25 cellular contexts compared by ENCODE assay signal in genomic region chr16:50253511-50253903, GRCh38. TPM values are rescaled to one million over a fixed set of nuclear protein-coding genes. Genes with fewer than 3 reads are reported as not detected.
DNase-seq lines count a peak whose midpoint lies in the region; ATAC-seq and TF ChIP-seq lines count a peak whose summit lies in the region.
"Had no signal": no experiment of that assay in that cellular context is flagged by ENCODE, and none has a peak within 500 bp of the region (broad histone marks: within the 10 kb centered on the region; RNA-seq: fewer than 3 reads in every experiment).

No MANE protein-coding gene starts in this region.

- H3K9me3 ChIP-seq in DND-41 (ENCODE audit: insufficient read depth, low read length, severe bottlenecking), result no peaks in the 10 kb centered on the region
- H3K9me3 ChIP-seq in SJCRH30 (replicated peaks), result no peaks in the 10 kb centered on the region
- H3K9me3 ChIP-seq in mesenchymal stem cell (ENCODE audit: control insufficient read depth, low read length), result no peaks in the 10 kb centered on the region
- H3K9me3 ChIP-seq in skeletal muscle satellite cell (replicated peaks; ENCODE audit: low read length), result no peaks in the 10 kb centered on the region
- H3K9me3 ChIP-seq: breast epithelium, esophagus muscularis mucosa, heart left ventricle, neutrophil, prostate gland, upper lobe of right lung had no signal

- H3K36me3 Mint-ChIP-seq in activated T-helper 2 cell treated with anti-CD3 and anti-CD28 coated beads, Interferon-gamma antibody, Interleukin-2, Interleukin-4, amounts not matched to agents 10 μg/mL and 5 μg/mL and 100 μg/mL, durations not matched to agents 14 hours and 24 hours and 36 hours (ENCODE audit: low read depth), result no peaks in the 10 kb centered on the region
- H3K36me3 Mint-ChIP-seq: WTC11 had no signal

- H3K27ac Mint-ChIP-seq in activated T-helper 2 cell treated with anti-CD3 and anti-CD28 coated beads, Interferon-gamma antibody, Interleukin-2, Interleukin-4, amounts not matched to agents 10 μg/mL and 5 μg/mL and 100 μg/mL, durations not matched to agents 14 hours and 24 hours and 36 hours, result no peak overlapping the region
- H3K27ac Mint-ChIP-seq: activated naive CD4-positive, alpha-beta T cell treated with anti-CD3 and anti-CD28 coated beads, Interleukin-2, amount 50 U/mL, for 24 hours; activated T-helper 1 cell treated with anti-CD3 and anti-CD28 coated beads, Interleukin-12 subunit alpha, Interleukin-12 subunit beta, Interleukin-2, Interleukin-4 antibody, amounts not matched to agents 30 ng/mL and 10 ng/mL and 1 ng/mL, durations not matched to agents 14 hours and 24 hours and 36 hours had no signal

- H3K27me3 ChIP-seq in DND-41 (ENCODE audit: insufficient read depth, low read length, poor library complexity) (peaks cover 10% of the 10 kb centered on the region), SJCRH30 (no peaks in the 10 kb centered on the region), mesenchymal stem cell (ENCODE audit: control insufficient read depth in 1 of 2, insufficient read depth in 1 of 2, low read length in 2 of 2) (no peaks in the 10 kb centered on the region), skeletal muscle satellite cell (ENCODE audit: control insufficient read depth, insufficient read depth, low read length) (no peaks in the 10 kb centered on the region)
- H3K27me3 ChIP-seq: breast epithelium, esophagus muscularis mucosa, foreskin keratinocyte, heart left ventricle, neutrophil, upper lobe of right lung had no signal

- H3K36me3 ChIP-seq in DND-41 (ENCODE audit: insufficient read depth, low read length) (no peaks in the 10 kb centered on the region), SJCRH30 (no peaks in the 10 kb centered on the region), mesenchymal stem cell (ENCODE audit: control insufficient read depth in 1 of 2, insufficient read depth in 2 of 2, low read depth in 1 of 2, low read length in 2 of 2) (no peaks in the 10 kb centered on the region), skeletal muscle satellite cell (ENCODE audit: insufficient read depth, low read length) (no peaks in the 10 kb centered on the region)
- H3K36me3 ChIP-seq: breast epithelium, esophagus muscularis mucosa, heart left ventricle, neutrophil, prostate gland, upper lobe of right lung had no signal

- H3K4me3 Mint-ChIP-seq in activated T-helper 2 cell treated with anti-CD3 and anti-CD28 coated beads, Interferon-gamma antibody, Interleukin-2, Interleukin-4, amounts not matched to agents 10 μg/mL and 5 μg/mL and 100 μg/mL, durations not matched to agents 14 hours and 24 hours and 36 hours (ENCODE audit: low read depth), result no peak overlapping the region
- H3K4me3 Mint-ChIP-seq: activated naive CD4-positive, alpha-beta T cell treated with anti-CD3 and anti-CD28 coated beads, Interleukin-2, amount 50 U/mL, for 24 hours; activated T-helper 1 cell treated with anti-CD3 and anti-CD28 coated beads, Interleukin-12 subunit alpha, Interleukin-12 subunit beta, Interleukin-2, Interleukin-4 antibody, amounts not matched to agents 30 ng/mL and 10 ng/mL and 1 ng/mL, durations not matched to agents 14 hours and 24 hours and 36 hours; WTC11 had no signal

- no peak overlapping the region for H3K4me2 ChIP-seq in DND-41 (ENCODE audit: insufficient read depth, low read length)
- no peak overlapping the region for H3K4me2 ChIP-seq in mesenchymal stem cell (ENCODE audit: low read length, poor library complexity, severe bottlenecking)
- peak overlapping the region; percentile 79 for H3K4me2 ChIP-seq in skeletal muscle satellite cell (ENCODE audit: low read length)

- no peak overlapping the region for H4K8ac ChIP-seq in mesenchymal stem cell (ENCODE audit: low read length)

- no peak overlapping the region for H2BK5ac ChIP-seq in mesenchymal stem cell (ENCODE audit: low read depth, low read length, poor library complexity, severe bottlenecking)

- H3K4me1 ChIP-seq in DND-41 (ENCODE audit: insufficient read depth, low read length) (no peaks in the 10 kb centered on the region), SJCRH30 (peaks cover 19% of the 10 kb centered on the region), mesenchymal stem cell (ENCODE audit: control insufficient read depth, insufficient read depth, low read depth, low read length) (peaks cover 12% of the 10 kb centered on the region), skeletal muscle satellite cell (ENCODE audit: control insufficient read depth, insufficient read depth, low read length) (peaks cover 54% of the 10 kb centered on the region)
- H3K4me1 ChIP-seq: breast epithelium, foreskin keratinocyte, prostate gland had no signal

- H2AK5ac ChIP-seq in mesenchymal stem cell (ENCODE audit: low read length, severe bottlenecking), result no peak overlapping the region

- H3K27ac ChIP-seq in DND-41 (ENCODE audit: low read length) (no peak overlapping the region), SJCRH30 (peak overlapping the region; percentile 6; the same call in 1 of the 2 replicates), mesenchymal stem cell (ENCODE audit: low read length, poor library complexity, severe bottlenecking) (no peak overlapping the region)
- H3K27ac ChIP-seq: breast epithelium, C4-2B, esophagus muscularis mucosa, foreskin keratinocyte, heart left ventricle, neutrophil, prostate gland, upper lobe of right lung had no signal

- no peak overlapping the region for H4K91ac ChIP-seq in mesenchymal stem cell (ENCODE audit: low read length)

- H3K4ac ChIP-seq in mesenchymal stem cell (ENCODE audit: low read depth in 1 of 2, low read length in 2 of 2), result no peak overlapping the region

- DNase-seq in DND-41 (no peak), SJCRH30 (peak; percentile 51 to 53), mesenchymal stem cell (no peak), epidermal melanocyte (ENCODE audit: insufficient read length, low spot score) (no peak)
- no peak for DNase-seq in activated T-helper 2 cell treated with anti-CD3 and anti-CD28 coated beads, Interferon-gamma antibody, Interleukin-2, Interleukin-4, amounts not matched to agents 10 μg/mL and 5 μg/mL and 100 μg/mL, durations not matched to agents 14 hours and 24 hours and 36 hours (ENCODE audit: low spot score)
- DNase-seq in stimulated activated naive CD4-positive, alpha-beta T cell treated with Interleukin-2 at 50 U/mL for 16 hours (lab: John Stamatoyannopoulos, UW), result no peak
- DNase-seq: activated CD4-positive, alpha-beta T cell treated with anti-CD3 and anti-CD28 coated beads, Interleukin-2, amount 50 U/mL, for 1 hour; DMS79 treated with DMSO at 0.1 percent for 48 hours; foreskin keratinocyte; Kasumi-1; MV-4-11; NK-92 treated with Interleukin-12 subunit alpha and Interleukin-12 subunit beta, amount 100 ng/mL, for 24 hours; PC-3; Right ventricle myocardium superior had no signal

- H2AFZ ChIP-seq in DND-41 (ENCODE audit: low read depth, low read length), result no peak overlapping the region
- no peak overlapping the region for H2AFZ ChIP-seq in mesenchymal stem cell (ENCODE audit: low read depth, low read length)

- no peak overlapping the region for H3K4me3 ChIP-seq in DND-41 (ENCODE audit: low read depth in 1 of 2, low read length in 2 of 2)
- H3K4me3 ChIP-seq in SJCRH30, result no peak overlapping the region
- H3K4me3 ChIP-seq in mesenchymal stem cell (ENCODE audit: insufficient read depth in 1 of 2, low read depth in 1 of 2, low read length in 2 of 2), result no peak overlapping the region
- H3K4me3 ChIP-seq in skeletal muscle satellite cell (ENCODE audit: low read length), result peak overlapping the region; percentile 39
- H3K4me3 ChIP-seq: breast epithelium, esophagus muscularis mucosa, heart left ventricle, prostate gland, upper lobe of right lung had no signal

- no peak overlapping the region for H3K9ac ChIP-seq in DND-41 (ENCODE audit: low read depth, low read length)
- H3K9ac ChIP-seq in mesenchymal stem cell (ENCODE audit: low read length), result peak overlapping the region; percentile 65
- peak overlapping the region; percentile 81 for H3K9ac ChIP-seq in skeletal muscle satellite cell (ENCODE audit: low read depth, low read length)

- H2BK15ac ChIP-seq in mesenchymal stem cell (ENCODE audit: low read depth, poor library complexity, severe bottlenecking), result peak overlapping the region; percentile 17

- peaks cover 24% of the 10 kb centered on the region for H3K27me3 Mint-ChIP-seq in activated T-helper 2 cell treated with anti-CD3 and anti-CD28 coated beads, Interferon-gamma antibody, Interleukin-2, Interleukin-4, amounts not matched to agents 10 μg/mL and 5 μg/mL and 100 μg/mL, durations not matched to agents 14 hours and 24 hours and 36 hours (ENCODE audit: low read depth)
- H3K27me3 Mint-ChIP-seq: activated naive CD4-positive, alpha-beta T cell treated with anti-CD3 and anti-CD28 coated beads, Interleukin-2, amount 50 U/mL, for 24 hours had no signal

- no peaks in the 10 kb centered on the region for H3K9me3 Mint-ChIP-seq in activated T-helper 2 cell treated with anti-CD3 and anti-CD28 coated beads, Interferon-gamma antibody, Interleukin-2, Interleukin-4, amounts not matched to agents 10 μg/mL and 5 μg/mL and 100 μg/mL, durations not matched to agents 14 hours and 24 hours and 36 hours
- H3K9me3 Mint-ChIP-seq: activated naive CD4-positive, alpha-beta T cell treated with anti-CD3 and anti-CD28 coated beads, Interleukin-2, amount 50 U/mL, for 24 hours; activated T-helper 1 cell treated with anti-CD3 and anti-CD28 coated beads, Interleukin-12 subunit alpha, Interleukin-12 subunit beta, Interleukin-2, Interleukin-4 antibody, amounts not matched to agents 30 ng/mL and 10 ng/mL and 1 ng/mL, durations not matched to agents 14 hours and 24 hours and 36 hours; WTC11 had no signal

- H3K4me1 Mint-ChIP-seq in activated T-helper 2 cell treated with anti-CD3 and anti-CD28 coated beads, Interferon-gamma antibody, Interleukin-2, Interleukin-4, amounts not matched to agents 10 μg/mL and 5 μg/mL and 100 μg/mL, durations not matched to agents 14 hours and 24 hours and 36 hours (ENCODE audit: low read depth), result peaks cover 3% of the 10 kb centered on the region
- H3K4me1 Mint-ChIP-seq: activated naive CD4-positive, alpha-beta T cell treated with anti-CD3 and anti-CD28 coated beads, Interleukin-2, amount 50 U/mL, for 24 hours had no signal

- 0 out of 3 replicates have a peak, but pooled peaks have one; percentile 35 for ATAC-seq in DND-41 (ENCODE audit: insufficient read depth, low read depth)
- ATAC-seq: foreskin keratinocyte, heart left ventricle, PC-3, upper lobe of right lung, WTC11 had no signal

- no peak overlapping the region for H3K14ac ChIP-seq in mesenchymal stem cell (ENCODE audit: low read length in 2 of 2)

- H3K79me2 ChIP-seq in DND-41 (ENCODE audit: insufficient read depth, low read length), result no peaks in the 10 kb centered on the region

- intact Hi-C loops in activated T-helper 2 cell treated with anti-CD3 and anti-CD28 coated beads, Interferon-gamma antibody, Interleukin-2, Interleukin-4, amounts not matched to agents 10 μg/mL and 5 μg/mL and 100 μg/mL, durations not matched to agents 14 hours and 24 hours and 36 hours (cut with micrococcal nuclease), result no loop called here

- no peak overlapping the region for H3K23ac ChIP-seq in mesenchymal stem cell (ENCODE audit: low read length in 2 of 2)

- no peak overlapping the region for H2BK120ac ChIP-seq in mesenchymal stem cell (ENCODE audit: low read depth, low read length)

- H4K20me1 ChIP-seq in DND-41 (ENCODE audit: insufficient read depth, low read length), result peaks cover 3% of the 10 kb centered on the region; the same call in 1 of the 2 replicates

- H3K79me1 ChIP-seq in mesenchymal stem cell (replicated peaks; ENCODE audit: low read length, poor library complexity, severe bottlenecking), result no peaks in the 10 kb centered on the region

- no peak overlapping the region for H3K18ac ChIP-seq in mesenchymal stem cell (ENCODE audit: low read depth in 1 of 2, low read length in 2 of 2)

- H2BK12ac ChIP-seq in mesenchymal stem cell (ENCODE audit: low read length in 2 of 2), result no peak overlapping the region

- WGBS in mesenchymal stem cell, result 93% methylated on average over 8 of the region's 8 CpGs

- no peak for TF ChIP-seq CTCF in DND-41 (IDR thresholded peaks at IDR 0.05; ENCODE audit: borderline replicate concordance, extremely low read depth, low read length, poor library complexity, severe bottlenecking)

RNA-seq across cellular contexts. Expression of gene ADCY7, which starts 12.8 kb away (rescaled TPM):
- 26.2 and 27.1 TPM in 2 replicates for total RNA-seq in SJCRH30 (2014; rRNA removed; shearing (Covaris generic))
- 6.2 TPM for polyA plus RNA-seq in mesenchymal stem cell (2013, experiment 1 of 2)
- polyA plus RNA-seq in mesenchymal stem cell (2013, experiment 2 of 2), result 6.4 TPM
- 57.0 and 57.7 TPM in 2 replicates for total RNA-seq in skeletal muscle satellite cell (2012; rRNA removed)
- 78.7 and 89.5 TPM in 2 replicates for total RNA-seq in activated T-helper 2 cell treated with anti-CD3 and anti-CD28 coated beads, Interferon-gamma antibody, Interleukin-2, Interleukin-4, amounts not matched to agents 10 μg/mL and 5 μg/mL and 100 μg/mL, durations not matched to agents 14 hours and 24 hours and 36 hours

Comparison
In these comparisons a context has a peak if more than half of its experiments do, and no peak if none do; other contexts are left out.
1. DNase-seq: peak in SJCRH30 (2 of 2); none in DND-41 (single experiment), mesenchymal stem cell (single experiment), epidermal melanocyte (single experiment), activated T-helper 2 cell treated with anti-CD3 and anti-CD28 coated beads, Interferon-gamma antibody, Interleukin-2, Interleukin-4, amounts not matched to agents 10 μg/mL and 5 μg/mL and 100 μg/mL, durations not matched to agents 14 hours and 24 hours and 36 hours (single experiment) and stimulated activated naive CD4-positive, alpha-beta T cell treated with Interleukin-2 at 50 U/mL for 16 hours (single experiment).